In genomic region chr2:177265834-177266817, GRCh38 we compare ENCODE assay signal across 1 cellular context.
TF ChIP-seq lines count a peak whose summit lies in the region.

No MANE protein-coding gene starts in this region.

TF ChIP-seq in K562, 482 proteins besides CTCF, POLR2A, EP300 and RAD21 (continued from another document):
- TF ChIP-seq CTCFL (IDR thresholded peaks at IDR 0.05; ENCODE audit: borderline replicate concordance, insufficient read depth, low read depth, low read length, poor library complexity, severe bottlenecking): no peak
- TF ChIP-seq AFF1 (IDR thresholded peaks at IDR 0.05; ENCODE audit: low read depth in 1 of 2, partially characterized antibody in 2 of 2): peak in 1 of 2 experiments; percentile 86
- no peak for TF ChIP-seq RBM22 (IDR thresholded peaks at IDR 0.05; ENCODE audit: low read depth, low read length, poor library complexity, severe bottlenecking)
- TF ChIP-seq ZNF232 (CRISPR knock-in tag; IDR thresholded peaks at IDR 0.05): no peak
- peak; percentile 66; the same call in 1 of the 2 replicates for TF ChIP-seq RNF2 (IDR thresholded peaks at IDR 0.05)
- TF ChIP-seq PRMT5 (CRISPR knock-in tag; IDR thresholded peaks at IDR 0.05): no peak
- TF ChIP-seq NEUROD1 (IDR thresholded peaks at IDR 0.05; ENCODE audit: borderline replicate concordance, low read depth, low read length, partially characterized antibody): peak; percentile 30
- no peak; the same call in 1 of the 2 replicates for TF ChIP-seq NR2C1 (IDR thresholded peaks at IDR 0.05)
- 0 out of 2 replicates have a peak, but pooled peaks have one; percentile 28 for TF ChIP-seq NR2C1 (tag; IDR thresholded peaks at IDR 0.05)
- TF ChIP-seq ZC3H8 (IDR thresholded peaks at IDR 0.05): no peak
- no peak for TF ChIP-seq THAP7 (CRISPR knock-in tag; IDR thresholded peaks at IDR 0.05)
- no peak for TF ChIP-seq BCLAF1 (IDR thresholded peaks at IDR 0.05; ENCODE audit: borderline replicate concordance in 1 of 2, control insufficient read depth in 1 of 2, low read depth in 2 of 2, low read length in 1 of 2)
- no peak for TF ChIP-seq HINFP (tag; conservative IDR thresholded peaks at IDR 0.05; ENCODE audit: low read depth)
- no peak for TF ChIP-seq NONO (IDR thresholded peaks at IDR 0.05; ENCODE audit: low read depth in 2 of 2, low read length in 1 of 2)
- TF ChIP-seq NCOA6 (IDR thresholded peaks at IDR 0.05): peak; percentile 13; the same call in 1 of the 2 replicates
- peak in 1 of 2 experiments; percentile 81; a peak in 2 of 4 replicates for TF ChIP-seq TBL1XR1 (IDR thresholded peaks at IDR 0.05; ENCODE audit: low read length in 2 of 2)
- TF ChIP-seq CUX1 (CRISPR knock-in tag; IDR thresholded peaks at IDR 0.05): 0 out of 2 replicates have a peak, but pooled peaks have one; percentile 74
- no peak for TF ChIP-seq ZNF274 (IDR thresholded peaks at IDR 0.05; ENCODE audit: borderline replicate concordance, low read depth, low read length)
- peak; percentile 94; the same call in 1 of the 2 replicates for TF ChIP-seq ESRRA (IDR thresholded peaks at IDR 0.05; ENCODE audit: borderline replicate concordance, low read depth)
- peak; percentile 2; the same call in 1 of the 2 replicates for TF ChIP-seq SMARCE1 (IDR thresholded peaks at IDR 0.05)
- TF ChIP-seq LCOR (CRISPR knock-in tag; IDR thresholded peaks at IDR 0.05): peak; percentile 51; the same call in 1 of the 2 replicates
